9 cellular contexts compared by ENCODE assay signal in the genomic region with DNA sequence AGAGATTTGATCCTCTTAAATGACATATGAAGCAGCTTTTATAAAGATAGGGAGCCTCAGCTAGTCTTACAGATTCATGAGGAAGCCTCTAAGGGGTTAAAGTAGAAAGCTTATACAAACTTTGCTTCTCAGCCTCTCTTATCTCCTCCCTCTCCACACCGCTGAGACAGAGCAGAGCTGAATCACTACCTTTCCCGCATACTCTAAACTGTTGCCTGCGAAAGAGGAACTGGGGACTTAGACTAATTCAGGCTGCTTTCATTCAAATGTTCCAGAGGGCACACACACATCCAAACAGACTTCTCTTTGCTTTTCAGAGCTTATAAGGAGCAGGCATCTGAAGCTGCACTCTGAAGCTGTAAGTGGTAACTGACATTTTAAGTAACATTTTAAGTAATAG. TPM values are rescaled to one million over a fixed set of nuclear protein-coding genes. Genes with fewer than 3 reads are reported as not detected.
DNase-seq lines count a peak whose midpoint lies in the region; ATAC-seq, FAIRE-seq and TF ChIP-seq lines count a peak whose summit lies in the region.
"Had no signal": no experiment of that assay in that cellular context is flagged by ENCODE, and none has a peak within 500 bp of the region (broad histone marks: within the 10 kb centered on the region; RNA-seq: fewer than 3 reads in every experiment).

A gene (plus strand): TSS at position 169 of the 400 bp plus-strand sequence. CDS start 7,213 bp downstream, outside the sequence.

- in situ Hi-C loops in astrocyte of the spinal cord (cut with HindIII; ENCODE audit: low sequenced_read_pairs), result no loop called here

- DNase-seq in activated CD8-positive, alpha-beta T cell treated with anti-CD3 and anti-CD28 coated beads for 36 hours, result peak; percentile 1
- DNase-seq in activated CD8-positive, alpha-beta T cell treated with anti-CD3 and anti-CD28 coated beads, Interleukin-2, amount 10 ng/mL, durations not matched to agents 7 days and 5 days, result no peak
- DNase-seq in astrocyte of the spinal cord (ENCODE audit: low read depth, low spot score), result peak; percentile 46
- peak; percentile 0 for DNase-seq in small intestine
- DNase-seq in activated effector memory CD4-positive, alpha-beta T cell treated with Interleukin-2 at 50 U/mL for 16 hours, result no peak
- DNase-seq in stimulated activated CD4-positive, alpha-beta T cell treated with anti-CD3 and anti-CD28 coated beads, Interleukin-12 subunit alpha, Interleukin-12 subunit beta, amount 100 ng/mL, for 4 hours, result no peak

- POLR2A ChIA-PET in activated CD8-positive, alpha-beta T cell treated with anti-CD3 and anti-CD28 coated beads for 36 hours (lab: Charles Lee), result no interaction called here
- POLR2A ChIA-PET in activated CD8-positive, alpha-beta T cell treated with anti-CD3 and anti-CD28 coated beads, Interleukin-2, amount 10 ng/mL, durations not matched to agents 7 days and 5 days (lab: Charles Lee), result no interaction called here

- H3K27me3 ChIP-seq in small intestine (ENCODE audit: control insufficient read depth in 2 of 2, insufficient read depth in 2 of 2, low read length in 2 of 2), result peaks cover 0 to 3% of the 10 kb centered on the region in 2 donors

- no peaks in the 10 kb centered on the region for H3K9me3 ChIP-seq in small intestine (ENCODE audit: control insufficient read depth, low read depth)
- H3K9me3 ChIP-seq: BLaER1 had no signal

- no peaks in the 10 kb centered on the region for H3K36me3 Mint-ChIP-seq in activated CD8-positive, alpha-beta T cell treated with anti-CD3 and anti-CD28 coated beads for 36 hours (ENCODE audit: low read depth)
- no peaks in the 10 kb centered on the region for H3K36me3 Mint-ChIP-seq in activated CD8-positive, alpha-beta T cell treated with anti-CD3 and anti-CD28 coated beads, Interleukin-2, amount 10 ng/mL, durations not matched to agents 7 days and 5 days (ENCODE audit: low read depth)

- FAIRE-seq in small intestine (lab: Jason Lieb, UNC), result no peak

- no peaks in the 10 kb centered on the region for H3K4me1 ChIP-seq in small intestine (ENCODE audit: control insufficient read depth in 2 of 2, insufficient read depth in 1 of 2, low read depth in 1 of 2, low read length in 1 of 2)
- H3K4me1 ChIP-seq: BLaER1 had no signal

- H3K27me3 Mint-ChIP-seq in activated CD8-positive, alpha-beta T cell treated with anti-CD3 and anti-CD28 coated beads for 36 hours, result no peaks in the 10 kb centered on the region
- no peaks in the 10 kb centered on the region for H3K27me3 Mint-ChIP-seq in activated CD8-positive, alpha-beta T cell treated with anti-CD3 and anti-CD28 coated beads, Interleukin-2, amount 10 ng/mL, durations not matched to agents 7 days and 5 days (ENCODE audit: low read depth)

- H3K4me1 Mint-ChIP-seq in activated CD8-positive, alpha-beta T cell treated with anti-CD3 and anti-CD28 coated beads for 36 hours (ENCODE audit: low read depth), result no peaks in the 10 kb centered on the region
- H3K4me1 Mint-ChIP-seq in activated CD8-positive, alpha-beta T cell treated with anti-CD3 and anti-CD28 coated beads, Interleukin-2, amount 10 ng/mL, durations not matched to agents 7 days and 5 days (ENCODE audit: low read depth), result no peaks in the 10 kb centered on the region

- H3K27ac ChIP-seq in small intestine (ENCODE audit: low read depth in 1 of 2, low read length in 1 of 2), result no peak within 1 kb of the TSS
- H3K27ac ChIP-seq: BLaER1 had no signal

- CTCF ChIA-PET in activated CD8-positive, alpha-beta T cell treated with anti-CD3 and anti-CD28 coated beads for 36 hours (lab: Charles Lee), result no interaction called here
- CTCF ChIA-PET in activated CD8-positive, alpha-beta T cell treated with anti-CD3 and anti-CD28 coated beads, Interleukin-2, amount 10 ng/mL, durations not matched to agents 7 days and 5 days (lab: Charles Lee), result no interaction called here

- intact Hi-C loops in activated CD8-positive, alpha-beta T cell treated with anti-CD3 and anti-CD28 coated beads for 36 hours (cut with micrococcal nuclease), result no loop called here

- H3K4me3 ChIP-seq in astrocyte of the spinal cord (ENCODE audit: low read depth, low read length), result no peak within 1 kb of the TSS
- H3K4me3 ChIP-seq in small intestine (ENCODE audit: low read depth in 1 of 2, low read length in 2 of 2), result no peak within 1 kb of the TSS
- H3K4me3 ChIP-seq: BLaER1 had no signal

- WGBS in small intestine, 3 donors, result 4 to 8% (median 6%) methylated on average over 3 of the region's 3 CpGs

- no peaks in the 10 kb centered on the region for H3K9me3 Mint-ChIP-seq in activated CD8-positive, alpha-beta T cell treated with anti-CD3 and anti-CD28 coated beads for 36 hours
- H3K9me3 Mint-ChIP-seq in activated CD8-positive, alpha-beta T cell treated with anti-CD3 and anti-CD28 coated beads, Interleukin-2, amount 10 ng/mL, durations not matched to agents 7 days and 5 days (ENCODE audit: insufficient read depth), result no peaks in the 10 kb centered on the region

- H3K27ac Mint-ChIP-seq in activated CD8-positive, alpha-beta T cell treated with anti-CD3 and anti-CD28 coated beads for 36 hours, result no peak within 1 kb of the TSS
- no peak within 1 kb of the TSS for H3K27ac Mint-ChIP-seq in activated CD8-positive, alpha-beta T cell treated with anti-CD3 and anti-CD28 coated beads, Interleukin-2, amount 10 ng/mL, durations not matched to agents 7 days and 5 days

- H3K4me3 Mint-ChIP-seq in activated CD8-positive, alpha-beta T cell treated with anti-CD3 and anti-CD28 coated beads for 36 hours, result no peak within 1 kb of the TSS
- H3K4me3 Mint-ChIP-seq in activated CD8-positive, alpha-beta T cell treated with anti-CD3 and anti-CD28 coated beads, Interleukin-2, amount 10 ng/mL, durations not matched to agents 7 days and 5 days, result no peak within 1 kb of the TSS

- H3K36me3 ChIP-seq in small intestine (ENCODE audit: control insufficient read depth in 2 of 2, insufficient read depth in 2 of 2, low read length in 2 of 2), result no peaks in the 10 kb centered on the region
- H3K36me3 ChIP-seq: BLaER1 had no signal

- no peak for TF ChIP-seq CTCF in activated CD8-positive, alpha-beta T cell treated with anti-CD3 and anti-CD28 coated beads for 36 hours (IDR thresholded peaks at IDR 0.05)
- TF ChIP-seq CTCF in astrocyte of the spinal cord (IDR thresholded peaks at IDR 0.05; ENCODE audit: low read depth, low read length), result no peak

- no peak for ATAC-seq in activated CD8-positive, alpha-beta T cell treated with anti-CD3 and anti-CD28 coated beads for 36 hours
- no peak for ATAC-seq in activated CD8-positive, alpha-beta T cell treated with anti-CD3 and anti-CD28 coated beads, Interleukin-2, amount 10 ng/mL, durations not matched to agents 7 days and 5 days
- ATAC-seq in HG03342 (IDR thresholded peaks at IDR 0.05; ENCODE audit: unreplicated experiment), result peak; percentile 98
- no peak for ATAC-seq in HG03457 (IDR thresholded peaks at IDR 0.05; ENCODE audit: unreplicated experiment)

RNA-seq across cellular contexts. Expression of the gene that starts here (rescaled TPM):
- total RNA-seq in activated CD8-positive, alpha-beta T cell treated with anti-CD3 and anti-CD28 coated beads for 36 hours, result not detected
- total RNA-seq in activated CD8-positive, alpha-beta T cell treated with anti-CD3 and anti-CD28 coated beads, Interleukin-2, amount 10 ng/mL, durations not matched to agents 7 days and 5 days, result not detected
- under 1 TPM in 1 of 3 donors, not detected in 2; 0.03 TPM for polyA plus RNA-seq in small intestine

Comparison
In these comparisons a context has a peak if more than half of its experiments do, and no peak if none do; other contexts are left out.
1. Peak in DNase-seq in activated CD8-positive, alpha-beta T cell treated with anti-CD3 and anti-CD28 coated beads for 36 hours; RNA of the gene not detected or under 1 TPM.
2. Peak in DNase-seq in small intestine; RNA of the gene not detected or under 1 TPM.